In genomic region chr14:73173092-73173735, GRCh38 we compare ENCODE assay signal across 8 cellular contexts. TPM values are rescaled to one million over a fixed set of nuclear protein-coding genes. Genes with fewer than 3 reads are reported as not detected.
DNase-seq lines count a peak whose midpoint lies in the region; ATAC-seq and TF ChIP-seq lines count a peak whose summit lies in the region.

No MANE protein-coding gene starts in this region.

- DNase-seq in A673 (ENCODE audit: low spot score) (peak; percentile 63), EL (peak; percentile 54), NCI-H2196 (lab: John Stamatoyannopoulos, UW; ENCODE audit: unreplicated experiment) (peak; percentile 64), cerebellar cortex (ENCODE audit: low spot score) (peak; percentile 49), iPS-NIHi11 (ENCODE audit: low spot score) (no peak), NCI-H774 (lab: John Stamatoyannopoulos, UW) (no peak)

- H3K9me3 ChIP-seq in A673 (ENCODE audit: low read depth, low read length, poor library complexity, severe bottlenecking) = no peaks in the 10 kb centered on the region

- CTCF ChIA-PET in A673 (lab: Charles Lee) = interaction anchor here (0.6 to 1.1 kb wide), 6 partner anchors 120 to 659 kb away, joined by 3 to 10 read pairs (median 4); partner anchors contain the start of gene NUMB

- TF ChIP-seq CTCF in A673 (conservative IDR thresholded peaks at IDR 0.05; ENCODE audit: low read depth, low read length) (peak; percentile 65), nephron (IDR thresholded peaks at IDR 0.05; ENCODE audit: unreplicated experiment in 3 of 3) (peak; percentile 50 to 61 (median 51))

- H3K36me3 ChIP-seq in A673 (ENCODE audit: insufficient read depth, low read length, poor library complexity, severe bottlenecking) = peaks cover 20% of the 10 kb centered on the region

- no peaks in the 10 kb centered on the region for H3K9me3 Mint-ChIP-seq in nephron
- no peaks in the 10 kb centered on the region for H3K9me3 Mint-ChIP-seq in activated T-helper 17 cell treated with anti-CD3 and anti-CD28 coated beads, Interleukin-2, amount 50 U/mL, for 72 hours

- H3K36me3 Mint-ChIP-seq in nephron (ENCODE audit: low read depth) = peaks cover 72% of the 10 kb centered on the region
- H3K36me3 Mint-ChIP-seq in activated T-helper 17 cell treated with anti-CD3 and anti-CD28 coated beads, Interleukin-2, amount 50 U/mL, for 72 hours (ENCODE audit: low read depth) = peaks cover 98% of the 10 kb centered on the region

- no peak for ATAC-seq in activated T-helper 17 cell treated with anti-CD3 and anti-CD28 coated beads, Interleukin-2, amount 50 U/mL, for 72 hours (replicated peaks)

- H3K27me3 ChIP-seq in A673 (replicated peaks; ENCODE audit: insufficient read depth, low read depth, low read length, poor library complexity) = no peaks in the 10 kb centered on the region

- no peaks in the 10 kb centered on the region for H3K4me1 Mint-ChIP-seq in nephron
- H3K4me1 Mint-ChIP-seq in activated T-helper 17 cell treated with anti-CD3 and anti-CD28 coated beads, Interleukin-2, amount 50 U/mL, for 72 hours = peaks cover 10% of the 10 kb centered on the region

- H3K4me3 Mint-ChIP-seq in nephron = no peak overlapping the region
- H3K4me3 Mint-ChIP-seq in activated T-helper 17 cell treated with anti-CD3 and anti-CD28 coated beads, Interleukin-2, amount 50 U/mL, for 72 hours = no peak overlapping the region

- no peaks in the 10 kb centered on the region for H3K4me1 ChIP-seq in A673 (ENCODE audit: insufficient read depth, low read length, poor library complexity, severe bottlenecking)

- H3K4me3 ChIP-seq in A673 (ENCODE audit: low read depth, low read length, poor library complexity, severe bottlenecking) = no peak overlapping the region

- BruUV-seq in A673 (replicated peaks; lab: Mats Ljungman, UMichigan) = no TSS peak

- intact Hi-C loops in A673 (cut with micrococcal nuclease; ENCODE audit: unreplicated experiment) = loop anchor here (2.0 to 5.0 kb wide), 2 partner anchors 124 to 300 kb away; no protein-coding TSS in a partner anchor

- POLR2A ChIA-PET in A673 (lab: Charles Lee; ENCODE audit: low non-redundant PET) = no interaction called here

- H3K27me3 Mint-ChIP-seq in nephron (ENCODE audit: low read depth) = no peaks in the 10 kb centered on the region
- H3K27me3 Mint-ChIP-seq in activated T-helper 17 cell treated with anti-CD3 and anti-CD28 coated beads, Interleukin-2, amount 50 U/mL, for 72 hours = no peaks in the 10 kb centered on the region

- no peak overlapping the region for H3K27ac Mint-ChIP-seq in nephron
- no peak overlapping the region for H3K27ac Mint-ChIP-seq in activated T-helper 17 cell treated with anti-CD3 and anti-CD28 coated beads, Interleukin-2, amount 50 U/mL, for 72 hours

- H3K27ac ChIP-seq in A673 (ENCODE audit: low read depth, low read length, poor library complexity, severe bottlenecking) = no peak overlapping the region

RNA-seq across cellular contexts. Expression of gene PSEN1, which starts 36.9 kb away (rescaled TPM):
- total RNA-seq in A673 (2021) = 38.7 and 41.9 TPM in 2 replicates
- 10 to 100 TPM; 33.8 to 37.8 TPM for total RNA-seq in activated T-helper 17 cell treated with anti-CD3 and anti-CD28 coated beads, Interleukin-2, amount 50 U/mL, for 72 hours

Comparison
In these comparisons a context has a peak if more than half of its experiments do, and no peak if none do; other contexts are left out.
1. DNase-seq: peak in A673 (single experiment), EL (single experiment), NCI-H2196 (single experiment) and cerebellar cortex (single experiment); none in iPS-NIHi11 (single experiment) and NCI-H774 (single experiment).